In genomic region chr1:104018922-104019674, GRCh38 we compare ENCODE assay signal across 17 cellular contexts.
A peak's percentile ranks its signal among the peaks of the same experiment; 100 is the strongest.
DNase-seq lines count a peak whose midpoint lies in the region; ATAC-seq, FAIRE-seq and TF ChIP-seq lines count a peak whose summit lies in the region.
"Had no signal": no experiment of that assay in that cellular context is flagged by ENCODE, and none has a peak within 500 bp of the region (broad histone marks: within the 10 kb centered on the region; RNA-seq: fewer than 3 reads in every experiment).

No MANE protein-coding gene starts in this region.

- DNase-seq in GM12878 (ENCODE audit: low read depth, low spot score) = no peak
- peak; percentile 37 for DNase-seq in posterior vena cava (ENCODE audit: low spot score)
- DNase-seq in SK-N-DZ (ENCODE audit: low spot score) = no peak
- no peak for DNase-seq in putamen (ENCODE audit: low spot score)
- DNase-seq: DMS 273 treated with DMSO at 0.1 percent for 48 hours, H7, NCI-H1092, NCI-H146, NCI-H2081, NCI-H510A, NCI-H774, T-cell had no signal

- ATAC-seq in GM18505 (IDR thresholded peaks at IDR 0.05; ENCODE audit: unreplicated experiment) (peak; percentile 54), HG03175 (IDR thresholded peaks at IDR 0.05; ENCODE audit: unreplicated experiment) (peak; percentile 62), GM12878 (peak; percentile 64), HG02678 (IDR thresholded peaks at IDR 0.05; ENCODE audit: unreplicated experiment) (no peak)
- ATAC-seq: T-cell had no signal

- no peak for TF ChIP-seq RAD21 in GM12878 (IDR thresholded peaks at IDR 0.05; ENCODE audit: insufficient read depth, low read depth, low read length)

- H3K36me3 ChIP-seq in GM12878 (ENCODE audit: control insufficient read depth in 2 of 2, insufficient read depth in 2 of 2, low read length in 1 of 2) = no peaks in the 10 kb centered on the region

- TF ChIP-seq EP300 in GM12878 (IDR thresholded peaks at IDR 0.05; ENCODE audit: borderline replicate concordance in 1 of 2, control insufficient read depth in 1 of 2, low read depth in 2 of 2, low read length in 2 of 2) = no peak

- no peaks in the 10 kb centered on the region for H3K79me2 ChIP-seq in GM12878 (ENCODE audit: control insufficient read depth, insufficient read depth, low read length)

- RAD21 ChIA-PET in GM12878 (lab: Charles Lee; ENCODE audit: unreplicated experiment) = interaction anchor here (0.9 kb wide), 1 partner anchor 9 kb away, joined by 3 read pairs; no protein-coding TSS in a partner anchor

- no peak overlapping the region for H3K4me3 ChIP-seq in GM12878
- H3K4me3 ChIP-seq: SK-N-MC had no signal

- FAIRE-seq in GM12878 (lab: Jason Lieb, UNC) = no peak

- H3K4me1 ChIP-seq in GM12878 (ENCODE audit: control insufficient read depth, insufficient read depth, low read length) = no peaks in the 10 kb centered on the region

- H3K27me3 ChIP-seq in GM12878 (replicated peaks in 1 of 2; ENCODE audit: control insufficient read depth in 2 of 2, insufficient read depth in 2 of 2, low read length in 1 of 2) = no peaks in the 10 kb centered on the region

- H3K9ac ChIP-seq in GM12878 (ENCODE audit: control insufficient read depth, insufficient read depth, low read length) = no peak overlapping the region
- H3K9ac ChIP-seq: KMS-11 had no signal

- TF ChIP-seq CTCF in GM12878 (IDR thresholded peaks at IDR 0.05 in 2 of 3, conservative IDR thresholded peaks at IDR 0.05 in 1 of 3; ENCODE audit: control insufficient read depth in 2 of 3, extremely low read depth in 1 of 3, insufficient read depth in 1 of 3, low read depth in 3 of 3, low read length in 3 of 3) = 0 out of 6 replicates have a peak, but pooled peaks of 1 of the 3 experiments have one; percentile 4

- H2AFZ ChIP-seq in GM12878 (ENCODE audit: control insufficient read depth, low read depth, low read length) = no peak overlapping the region

- H3K9me3 ChIP-seq in GM12878 (replicated peaks; ENCODE audit: control insufficient read depth, insufficient read depth, low read length) = no peaks in the 10 kb centered on the region

- SMC1A ChIA-PET in GM12878 (lab: Charles Lee; ENCODE audit: uncharacterized antibody, unreplicated experiment) = interaction anchor here (0.5 to 1.3 kb wide), 2 partner anchors 16 to 1264 kb away, joined by 3 to 4 read pairs; no protein-coding TSS in a partner anchor

- H3K27ac ChIP-seq in GM12878 (ENCODE audit: control insufficient read depth, insufficient read depth) = no peak overlapping the region
- H3K27ac ChIP-seq: KMS-11, SK-N-MC had no signal

- 0% methylated on average over 1 of the region's 1 CpG for WGBS in GM12878 (ENCODE audit: insufficient coverage, insufficient replicate concordance, low lambda C conversion rate, missing lambda C conversion rate)

- POLR2A ChIA-PET in GM12878 (lab: Charles Lee) = no interaction called here

- CTCF ChIA-PET in GM12878 (lab: Yijun Ruan, JAX) = interaction anchor here (0.6 kb wide), 1 partner anchor 12 kb away, joined by 3 read pairs; no protein-coding TSS in a partner anchor

- intact Hi-C loops in GM12878 (cut with micrococcal nuclease; ENCODE audit: unreplicated experiment) = no loop called here
- intact Hi-C loops in posterior vena cava (cut with DNase I) = no loop called here

- in situ Hi-C loops in GM12878 (cut with MboI) = no loop called here

- BruUV-seq in GM12878 (replicated peaks; lab: Mats Ljungman, UMichigan) = no TSS peak

- no peak overlapping the region for H3K4me2 ChIP-seq in GM12878 (ENCODE audit: control insufficient read depth, insufficient read depth)
- H3K4me2 ChIP-seq: KMS-11 had no signal

- no peaks in the 10 kb centered on the region for H4K20me1 ChIP-seq in GM12878 (ENCODE audit: control insufficient read depth, insufficient read depth)

- TF ChIP-seq POLR2A in GM18505 (IDR thresholded peaks at IDR 0.05; ENCODE audit: borderline replicate concordance, extremely low read depth, insufficient read depth, insufficient read length) (no peak), GM12878 (IDR thresholded peaks at IDR 0.05; ENCODE audit: low read depth, low read length) (no peak)

TF ChIP-seq in GM12878, 131 proteins besides CTCF, POLR2A, EP300 and RAD21:
- TF ChIP-seq STAT1 (conservative IDR thresholded peaks at IDR 0.05) (no peak), SPI1 (IDR thresholded peaks at IDR 0.05; ENCODE audit: borderline replicate concordance, insufficient read depth, low read depth, low read length) (no peak), PBX3 (IDR thresholded peaks at IDR 0.05; ENCODE audit: insufficient replicate concordance, low read depth, low read length) (no peak), NFYA (IDR thresholded peaks at IDR 0.05; ENCODE audit: borderline replicate concordance, low read depth, low read length) (no peak), RELA (IDR thresholded peaks at IDR 0.05; ENCODE audit: borderline replicate concordance, partially characterized antibody) (no peak), PAX5 (IDR thresholded peaks at IDR 0.05; ENCODE audit: borderline replicate concordance, low read depth, low read length) (no peak), MYC (IDR thresholded peaks at IDR 0.05; ENCODE audit: insufficient read depth, insufficient read length, insufficient replicate concordance, low read length, severe bottlenecking) (no peak), CHD4 (IDR thresholded peaks at IDR 0.05) (no peak), IRF3 (IDR thresholded peaks at IDR 0.05) (no peak), ASH2L (IDR thresholded peaks at IDR 0.05; ENCODE audit: borderline replicate concordance, low read depth) (no peak), NR2C2 (IDR thresholded peaks at IDR 0.05; ENCODE audit: borderline replicate concordance, control insufficient read depth, insufficient read length, low read depth) (no peak), BACH1 (IDR thresholded peaks at IDR 0.05; ENCODE audit: borderline replicate concordance) (no peak), NRF1 (conservative IDR thresholded peaks at IDR 0.05; ENCODE audit: low read depth, low read length) (no peak), PKNOX1 (IDR thresholded peaks at IDR 0.05) (no peak), IRF4 (IDR thresholded peaks at IDR 0.05; ENCODE audit: low read depth, low read length) (no peak), ZBTB33 (IDR thresholded peaks at IDR 0.05) (no peak), BCL3 (IDR thresholded peaks at IDR 0.05; ENCODE audit: borderline replicate concordance, insufficient read depth, low read depth, low read length, poor library complexity, severe bottlenecking) (no peak)
TF ChIP-seq in GM12878: peak in this region for 0.
